Comparison of ENCODE assay signal across 18 cellular contexts in genomic region chr7:131581241-131582157, GRCh38. TPM values are rescaled to one million over a fixed set of nuclear protein-coding genes. Genes with fewer than 3 reads are reported as not detected.
DNase-seq lines count a peak whose midpoint lies in the region; ATAC-seq and TF ChIP-seq lines count a peak whose summit lies in the region.
"Had no signal": no experiment of that assay in that cellular context is flagged by ENCODE, and none has a peak within 500 bp of the region (broad histone marks: within the 10 kb centered on the region; RNA-seq: fewer than 3 reads in every experiment).

No MANE protein-coding gene starts in this region.

- no peak overlapping the region for H3K18ac ChIP-seq in H9 (ENCODE audit: insufficient read length, low read depth, low read length)

- H3K27ac ChIP-seq in H9 (ENCODE audit: insufficient read length, low read depth, low read length) = no peak overlapping the region
- H3K27ac ChIP-seq: BLaER1 treated with 17β-estradiol and CSF1 and Interleukin-3, amounts not matched to agents 10 nM and 100 nM; pancreas; PC-9 had no signal

- no peak overlapping the region for H4K91ac ChIP-seq in H9 (ENCODE audit: insufficient read length, low read depth, low read length)

- no peak overlapping the region for H2BK120ac ChIP-seq in H9 (ENCODE audit: low read depth, low read length, poor library complexity, severe bottlenecking)

- no peaks in the 10 kb centered on the region for H3K79me2 ChIP-seq in H9 (ENCODE audit: insufficient read depth, low read length)

- H4K5ac ChIP-seq in H9 (ENCODE audit: insufficient read length, low read depth, low read length) = no peak overlapping the region

- no peaks in the 10 kb centered on the region for H4K20me1 ChIP-seq in H9 (ENCODE audit: control insufficient read depth, insufficient read depth, insufficient read length)
- H4K20me1 ChIP-seq: BLaER1 treated with 17β-estradiol and CSF1 and Interleukin-3, amounts not matched to agents 10 nM and 100 nM had no signal

- POLR2A ChIA-PET in activated CD4-positive, alpha-beta T cell treated with anti-CD3 and anti-CD28 coated beads, Interleukin-2, amount 10 ng/mL, durations not matched to agents 7 days and 5 days (lab: Charles Lee) = no interaction called here

- H2BK20ac ChIP-seq in H9 (ENCODE audit: low read depth, low read length, poor library complexity, severe bottlenecking) = no peak overlapping the region

- no peak overlapping the region for H3K4me2 ChIP-seq in H9 (ENCODE audit: insufficient read depth, insufficient read length, low read length)
- H3K4me2 ChIP-seq: BLaER1 treated with 17β-estradiol and CSF1 and Interleukin-3, amounts not matched to agents 10 nM and 100 nM; PC-9 had no signal

- DNase-seq in H9 (peak; percentile 42), choroid plexus epithelial cell (ENCODE audit: low read depth) (no peak), kidney epithelial cell (ENCODE audit: low read depth) (no peak), sciatic nerve (ENCODE audit: low spot score) (no peak), NCI-H2081 treated with DMSO at 0.1 percent for 48 hours (lab: John Stamatoyannopoulos, UW) (no peak), SW 1271 (lab: John Stamatoyannopoulos, UW) (no peak)
- DNase-seq in activated CD4-positive, alpha-beta T cell treated with anti-CD3 and anti-CD28 coated beads, Interleukin-2, amount 10 ng/mL, durations not matched to agents 7 days and 5 days = no peak
- DNase-seq: foreskin fibroblast; GF-D8; kidney glomerular epithelial cell; PC-9; stimulated activated naive CD8-positive, alpha-beta T cell treated with anti-CD3 and anti-CD28 coated beads, Interleukin-15, amount 100 ng/mL, for 72 hours had no signal

- no peak overlapping the region for H2BK5ac ChIP-seq in H9 (ENCODE audit: insufficient read length, low read length)

- no peaks in the 10 kb centered on the region for H3K79me1 ChIP-seq in H9 (ENCODE audit: insufficient read depth, low read depth, low read length, poor library complexity, severe bottlenecking)

- H3K23ac ChIP-seq in H9 (ENCODE audit: insufficient read length, low read depth, low read length) = no peak overlapping the region

- no peak overlapping the region for H3K4ac ChIP-seq in H9 (ENCODE audit: low read depth, low read length)

- H3K14ac ChIP-seq in H9 (ENCODE audit: insufficient read depth, low read length) = no peak overlapping the region

- no peaks in the 10 kb centered on the region for H3K9me3 ChIP-seq in H9 (ENCODE audit: control insufficient read depth, low read depth, low read length)
- H3K9me3 ChIP-seq: BLaER1 treated with 17β-estradiol and CSF1 and Interleukin-3, amounts not matched to agents 10 nM and 100 nM; pancreas had no signal

- no peak overlapping the region for H3K56ac ChIP-seq in H9 (ENCODE audit: insufficient read length, low read depth, low read length)

- H3K9me3 Mint-ChIP-seq in H9 = no peaks in the 10 kb centered on the region
- no peaks in the 10 kb centered on the region for H3K9me3 Mint-ChIP-seq in activated CD4-positive, alpha-beta T cell treated with anti-CD3 and anti-CD28 coated beads, Interleukin-2, amount 10 ng/mL, durations not matched to agents 7 days and 5 days
- H3K9me3 Mint-ChIP-seq: activated naive CD4-positive, alpha-beta T cell treated with anti-CD3 and anti-CD28 coated beads, Interleukin-2, amount 50 U/mL, for 24 hours; dendritic cell treated with granulocyte-macrophage colony-stimulating factor and Interleukin-4, amounts not matched to agents 40 ng/mL and 50 ng/mL, for 4 days; stimulated activated naive CD8-positive, alpha-beta T cell treated with anti-CD3 and anti-CD28 coated beads, Interleukin-15, amount 100 ng/mL, for 72 hours; T-helper 2 cell treated with Interferon-gamma antibody and Interleukin-4, amounts not matched to agents 5 μg/mL and 100 μg/mL, for 36 hours had no signal

- H2BK12ac ChIP-seq in H9 (ENCODE audit: insufficient read length, low read depth, low read length) = no peak overlapping the region

- TF ChIP-seq CTCF in H9 (conservative IDR thresholded peaks at IDR 0.05) (peak; percentile 35; the same call in 2 of the 3 replicates), choroid plexus epithelial cell (conservative IDR thresholded peaks at IDR 0.05; ENCODE audit: low read depth, low read length) (peak; percentile 15), kidney epithelial cell (IDR thresholded peaks at IDR 0.05; ENCODE audit: insufficient read depth, low read length, poor library complexity, severe bottlenecking) (peak; percentile 5)

- no peak overlapping the region for H2BK15ac ChIP-seq in H9 (ENCODE audit: low read depth, low read length)

- H2AK5ac ChIP-seq in H9 (ENCODE audit: insufficient read length, low read length) = no peak overlapping the region

- H3K27me3 ChIP-seq in H9 (ENCODE audit: insufficient read depth, low read length) (no peaks in the 10 kb centered on the region), kidney epithelial cell (ENCODE audit: control insufficient read depth, insufficient read depth, low read length) (no peaks in the 10 kb centered on the region)
- H3K27me3 ChIP-seq: BLaER1 treated with 17β-estradiol and CSF1 and Interleukin-3, amounts not matched to agents 10 nM and 100 nM; pancreas had no signal

- H3K4me3 Mint-ChIP-seq in H9 = no peak overlapping the region
- no peak overlapping the region for H3K4me3 Mint-ChIP-seq in activated CD4-positive, alpha-beta T cell treated with anti-CD3 and anti-CD28 coated beads, Interleukin-2, amount 10 ng/mL, durations not matched to agents 7 days and 5 days
- H3K4me3 Mint-ChIP-seq: activated naive CD4-positive, alpha-beta T cell treated with anti-CD3 and anti-CD28 coated beads, Interleukin-2, amount 50 U/mL, for 24 hours; dendritic cell treated with granulocyte-macrophage colony-stimulating factor and Interleukin-4, amounts not matched to agents 40 ng/mL and 50 ng/mL, for 4 days; stimulated activated naive CD8-positive, alpha-beta T cell treated with anti-CD3 and anti-CD28 coated beads, Interleukin-15, amount 100 ng/mL, for 72 hours; T-helper 2 cell treated with Interferon-gamma antibody and Interleukin-4, amounts not matched to agents 5 μg/mL and 100 μg/mL, for 36 hours had no signal

- peaks cover 14 to 15% of the 10 kb centered on the region in 2 experiments for H3K4me1 Mint-ChIP-seq in H9
- no peaks in the 10 kb centered on the region for H3K4me1 Mint-ChIP-seq in activated CD4-positive, alpha-beta T cell treated with anti-CD3 and anti-CD28 coated beads, Interleukin-2, amount 10 ng/mL, durations not matched to agents 7 days and 5 days
- H3K4me1 Mint-ChIP-seq: activated naive CD4-positive, alpha-beta T cell treated with anti-CD3 and anti-CD28 coated beads, Interleukin-2, amount 50 U/mL, for 24 hours; stimulated activated naive CD8-positive, alpha-beta T cell treated with anti-CD3 and anti-CD28 coated beads, Interleukin-15, amount 100 ng/mL, for 72 hours had no signal

- H3K23me2 ChIP-seq in H9 (ENCODE audit: insufficient read length, low read depth, low read length, poor library complexity, severe bottlenecking) = no peaks in the 10 kb centered on the region

- no peaks in the 10 kb centered on the region for H3K4me1 ChIP-seq in H9 (ENCODE audit: insufficient read depth, low read length)
- H3K4me1 ChIP-seq: BLaER1 treated with 17β-estradiol and CSF1 and Interleukin-3, amounts not matched to agents 10 nM and 100 nM; pancreas had no signal

- no peak overlapping the region for H3T11ph ChIP-seq in H9 (ENCODE audit: low read length)

- no CpG with 5 or more reads among the region's 17 CpGs for WGBS in H9 (ENCODE audit: extremely low coverage, insufficient read length, low lambda C conversion rate)

- no peak overlapping the region for H4K8ac ChIP-seq in H9 (replicated peaks; ENCODE audit: insufficient read length, low read depth, low read length)

- no peaks in the 10 kb centered on the region for H3K36me3 ChIP-seq in kidney epithelial cell (ENCODE audit: control insufficient read depth, insufficient read depth, low read length)
- H3K36me3 ChIP-seq: BLaER1 treated with 17β-estradiol and CSF1 and Interleukin-3, amounts not matched to agents 10 nM and 100 nM; pancreas had no signal

- H3K27me3 Mint-ChIP-seq in H9 (ENCODE audit: low read depth) = 0 out of 2 replicates have a peak, but pooled peaks cover 1% of the 10 kb centered on the region
- no peaks in the 10 kb centered on the region for H3K27me3 Mint-ChIP-seq in activated CD4-positive, alpha-beta T cell treated with anti-CD3 and anti-CD28 coated beads, Interleukin-2, amount 10 ng/mL, durations not matched to agents 7 days and 5 days
- H3K27me3 Mint-ChIP-seq: stimulated activated naive CD8-positive, alpha-beta T cell treated with anti-CD3 and anti-CD28 coated beads, Interleukin-15, amount 100 ng/mL, for 72 hours had no signal

- H3K36me3 Mint-ChIP-seq in H9 (ENCODE audit: insufficient read depth in 1 of 3, low read depth in 3 of 3) = no peaks in the 10 kb centered on the region
- no peaks in the 10 kb centered on the region for H3K36me3 Mint-ChIP-seq in activated CD4-positive, alpha-beta T cell treated with anti-CD3 and anti-CD28 coated beads, Interleukin-2, amount 10 ng/mL, durations not matched to agents 7 days and 5 days (ENCODE audit: low read depth)
- H3K36me3 Mint-ChIP-seq: activated naive CD4-positive, alpha-beta T cell treated with anti-CD3 and anti-CD28 coated beads, Interleukin-2, amount 50 U/mL, for 24 hours had no signal

- H3K4me3 ChIP-seq in choroid plexus epithelial cell (ENCODE audit: low read depth, low read length) = no peak overlapping the region
- no peak overlapping the region for H3K4me3 ChIP-seq in kidney epithelial cell (ENCODE audit: low read depth, low read length)
- H3K4me3 ChIP-seq: BLaER1 treated with 17β-estradiol and CSF1 and Interleukin-3, amounts not matched to agents 10 nM and 100 nM; pancreas; PC-9 had no signal

- peak overlapping the region in 2 of 3 experiments; percentile 55 to 85; a peak in 3 of 7 replicates for H3K27ac Mint-ChIP-seq in H9
- no peak overlapping the region for H3K27ac Mint-ChIP-seq in activated CD4-positive, alpha-beta T cell treated with anti-CD3 and anti-CD28 coated beads, Interleukin-2, amount 10 ng/mL, durations not matched to agents 7 days and 5 days
- H3K27ac Mint-ChIP-seq: activated naive CD4-positive, alpha-beta T cell treated with anti-CD3 and anti-CD28 coated beads, Interleukin-2, amount 50 U/mL, for 24 hours; dendritic cell treated with granulocyte-macrophage colony-stimulating factor and Interleukin-4, amounts not matched to agents 40 ng/mL and 50 ng/mL, for 4 days; stimulated activated naive CD8-positive, alpha-beta T cell treated with anti-CD3 and anti-CD28 coated beads, Interleukin-15, amount 100 ng/mL, for 72 hours; T-helper 2 cell treated with Interferon-gamma antibody and Interleukin-4, amounts not matched to agents 5 μg/mL and 100 μg/mL, for 36 hours had no signal

- intact Hi-C loops in sciatic nerve (cut with DNase I) = no loop called here

- CTCF ChIA-PET in activated CD4-positive, alpha-beta T cell treated with anti-CD3 and anti-CD28 coated beads, Interleukin-2, amount 10 ng/mL, durations not matched to agents 7 days and 5 days (lab: Charles Lee) = interaction anchor here (1.1 kb wide), 1 partner anchor 11 kb away, joined by 4 read pairs; no protein-coding TSS in a partner anchor

- no peak overlapping the region for H3K9ac ChIP-seq in H9 (ENCODE audit: extremely low read depth, insufficient read length, low read length)
- H3K9ac ChIP-seq: BLaER1 treated with 17β-estradiol and CSF1 and Interleukin-3, amounts not matched to agents 10 nM and 100 nM had no signal

- peak; percentile 46 for ATAC-seq in sciatic nerve
- no peak for ATAC-seq in HG02973 (IDR thresholded peaks at IDR 0.05; ENCODE audit: unreplicated experiment)
- ATAC-seq: stimulated activated naive CD8-positive, alpha-beta T cell treated with anti-CD3 and anti-CD28 coated beads, Interleukin-15, amount 100 ng/mL, for 72 hours had no signal

- H2AFZ ChIP-seq in H9 (ENCODE audit: low read length) = no peak overlapping the region
- H2AFZ ChIP-seq: PC-9 had no signal

RNA-seq across cellular contexts. Expression of gene PODXL, which starts 25.1 kb away (rescaled TPM):
- total RNA-seq in H9 (2021) (727 and 732 TPM in 2 replicates), kidney epithelial cell (152 and 160 TPM in 2 replicates), sciatic nerve (54.9 TPM)
- 1 to 10 TPM in 1 of 2 experiments, under 1 TPM in 1; 0.97 to 1.5 TPM for total RNA-seq in activated CD4-positive, alpha-beta T cell treated with anti-CD3 and anti-CD28 coated beads, Interleukin-2, amount 10 ng/mL, durations not matched to agents 7 days and 5 days

Comparison
In these comparisons a context has a peak if more than half of its experiments do, and no peak if none do; other contexts are left out.
1. RNA of gene PODXL, which starts 25.1 kb away (total RNA-seq): 727 to 732 TPM in H9, 152 to 160 TPM in kidney epithelial cell and 54.9 TPM in sciatic nerve (single experiment); 0.97 to 1.5 TPM in activated CD4-positive, alpha-beta T cell treated with anti-CD3 and anti-CD28 coated beads, Interleukin-2, amount 10 ng/mL, durations not matched to agents 7 days and 5 days; every median in the first group is over 10 times any median in the second.
2. Peak in every context shown above with its lines, with median percentiles within 50 percentile points of each other: CTCF ChIP-seq.